Comparison of ENCODE assay signal across 18 cellular contexts in the genomic region with DNA sequence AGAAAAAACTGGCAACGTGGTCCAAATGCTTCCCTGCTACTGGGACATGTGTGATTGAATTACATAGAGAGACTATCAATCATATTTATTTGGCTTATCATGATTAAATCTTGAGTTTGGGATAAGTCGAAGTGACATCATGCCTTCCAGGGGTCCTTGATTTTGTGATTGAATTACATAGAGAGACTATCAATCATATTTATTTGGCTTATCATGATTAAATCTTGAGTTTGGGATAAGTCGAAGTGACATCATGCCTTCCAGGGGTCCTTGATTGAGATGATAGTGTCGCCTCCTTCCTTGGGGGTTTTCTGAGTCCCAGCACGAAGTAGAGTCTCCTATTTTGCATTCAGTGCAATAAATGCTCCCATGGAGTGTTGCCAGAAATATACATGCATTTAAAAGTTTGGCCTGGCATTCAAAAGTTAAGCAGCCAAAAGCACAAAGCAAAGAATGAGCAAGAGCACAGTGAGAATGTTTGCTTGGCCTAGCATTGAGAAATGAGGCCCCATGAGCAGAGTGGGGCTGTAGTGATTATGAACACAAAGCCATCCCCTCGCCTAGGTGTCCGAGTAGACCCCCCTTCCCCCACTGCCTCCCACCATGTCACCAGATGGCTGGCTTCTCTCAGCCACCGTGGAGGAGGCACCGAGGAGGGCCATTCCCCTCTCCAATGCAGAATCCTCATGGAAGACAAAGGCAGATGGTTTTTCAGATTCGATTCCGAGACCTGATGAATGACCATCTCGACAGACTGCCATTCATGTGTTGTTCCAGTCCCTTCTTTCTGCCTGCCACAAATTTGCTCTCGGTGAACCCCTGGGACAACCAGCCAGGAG.
"Had no signal": no experiment of that assay in that cellular context is flagged by ENCODE, and none has a peak within 500 bp of the region (broad histone marks: within the 10 kb centered on the region; RNA-seq: fewer than 3 reads in every experiment).

No MANE protein-coding gene starts in this region.

- H3K36me3 ChIP-seq: ascending aorta, prostate gland, transverse colon had no signal

- H3K27me3 Mint-ChIP-seq: activated T-helper 17 cell treated with anti-CD3 and anti-CD28 coated beads, Interleukin-2, amount 50 U/mL, for 72 hours had no signal

- H3K4me3 Mint-ChIP-seq: activated naive CD4-positive, alpha-beta T cell treated with anti-CD3 and anti-CD28 coated beads for 36 hours; activated T-helper 17 cell treated with anti-CD3 and anti-CD28 coated beads, Interleukin-2, amount 50 U/mL, for 72 hours; dendritic cell treated with granulocyte-macrophage colony-stimulating factor and Interleukin-4, amounts not matched to agents 40 ng/mL and 50 ng/mL, for 4 days; effector memory CD8-positive, alpha-beta T cell; natural killer cell had no signal

- H3K9me3 Mint-ChIP-seq: activated naive CD4-positive, alpha-beta T cell treated with anti-CD3 and anti-CD28 coated beads for 36 hours; activated T-helper 17 cell treated with anti-CD3 and anti-CD28 coated beads, Interleukin-2, amount 50 U/mL, for 72 hours; effector memory CD8-positive, alpha-beta T cell; natural killer cell had no signal

- H3K27me3 ChIP-seq: ascending aorta, transverse colon had no signal

- H3K27ac Mint-ChIP-seq: activated naive CD4-positive, alpha-beta T cell treated with anti-CD3 and anti-CD28 coated beads for 36 hours; activated T-helper 17 cell treated with anti-CD3 and anti-CD28 coated beads, Interleukin-2, amount 50 U/mL, for 72 hours; dendritic cell treated with granulocyte-macrophage colony-stimulating factor and Interleukin-4, amounts not matched to agents 40 ng/mL and 50 ng/mL, for 4 days; effector memory CD8-positive, alpha-beta T cell; natural killer cell had no signal

- H3K4me1 ChIP-seq: ascending aorta, prostate gland had no signal

- DNase-seq: activated CD4-positive, alpha-beta T cell treated with anti-CD3 and anti-CD28 coated beads for 1 hour; activated CD4-positive, alpha-beta T cell treated with anti-CD3 and anti-CD28 coated beads, Interleukin-2, amount 50 U/mL, for 4 hours; activated naive CD4-positive, alpha-beta T cell treated with anti-CD3 and anti-CD28 coated beads for 36 hours; activated T-cell treated with anti-CD3 and anti-CD28 coated beads for 4 hours; effector memory CD8-positive, alpha-beta T cell; hippocampal formation; kidney; natural killer cell; small intestine; stimulated activated CD4-positive, alpha-beta T cell treated with anti-CD3 and anti-CD28 coated beads, Interleukin-4, amount 100 ng/mL, for 4 hours; stimulated activated CD8-positive, alpha-beta memory T cell treated with anti-CD3 and anti-CD28 coated beads, Interleukin-4, amount 100 ng/mL, for 48 hours; stimulated activated naive CD4-positive, alpha-beta T cell treated with Interleukin-2 at 50 U/mL for 16 hours; substantia nigra; transverse colon had no signal

- H3K4me3 ChIP-seq: ascending aorta, prostate gland, transverse colon had no signal

- H3K27ac ChIP-seq: ascending aorta, prostate gland, transverse colon had no signal

- H3K9me3 ChIP-seq: ascending aorta, prostate gland, transverse colon had no signal

- H3K36me3 Mint-ChIP-seq: natural killer cell had no signal

- ATAC-seq: activated T-helper 17 cell treated with anti-CD3 and anti-CD28 coated beads, Interleukin-2, amount 50 U/mL, for 72 hours; effector memory CD8-positive, alpha-beta T cell; natural killer cell had no signal
